20 cellular contexts compared by ENCODE assay signal in genomic region chr13:23671902-23672301, GRCh38.
DNase-seq lines count a peak whose midpoint lies in the region; ATAC-seq and TF ChIP-seq lines count a peak whose summit lies in the region.
"Had no signal": no experiment of that assay in that cellular context is flagged by ENCODE, and none has a peak within 500 bp of the region (broad histone marks: within the 10 kb centered on the region; RNA-seq: fewer than 3 reads in every experiment).

No MANE protein-coding gene starts in this region.

- H3K4me2 ChIP-seq in PC-3 (ENCODE audit: low read length): no peak overlapping the region

- H2AFZ ChIP-seq in PC-3 (ENCODE audit: low read length): no peak overlapping the region

- H3K27me3 ChIP-seq in PC-3 (ENCODE audit: low read length) (no peaks in the 10 kb centered on the region), esophagus squamous epithelium (no peaks in the 10 kb centered on the region)
- H3K27me3 ChIP-seq: ovary, transverse colon had no signal

- peak overlapping the region; percentile 51 to 89 (median 62) for H3K27ac Mint-ChIP-seq in nephron
- no peak overlapping the region for H3K27ac Mint-ChIP-seq in effector memory CD8-positive, alpha-beta T cell
- H3K27ac Mint-ChIP-seq: activated naive CD8-positive, alpha-beta T cell treated with anti-CD3 and anti-CD28 coated beads for 36 hours; CD14-positive monocyte had no signal

- peaks cover 3% of the 10 kb centered on the region for H3F3A ChIP-seq in PC-3 (ENCODE audit: low read length, unreplicated experiment)

- intact Hi-C loops in PC-3 (cut with micrococcal nuclease) (loop anchor here (2.0 to 10.0 kb wide), 3 partner anchors 67 to 197 kb away; no protein-coding TSS in a partner anchor), esophagus squamous epithelium (cut with DNase I) (no loop called here)

- H3K36me3 ChIP-seq in PC-3 (ENCODE audit: low read depth, low read length): no peaks in the 10 kb centered on the region
- peaks cover 0 to 23% (median 0%) of the 10 kb centered on the region in 3 donors for H3K36me3 ChIP-seq in esophagus squamous epithelium
- H3K36me3 ChIP-seq: ovary, transverse colon had no signal

- no peak for ATAC-seq in PC-3
- no peak for ATAC-seq in effector memory CD8-positive, alpha-beta T cell (replicated peaks)
- ATAC-seq: activated T-cell treated with anti-CD3 and anti-CD28 coated beads, Interleukin-2, amount 50 U/mL, for 4 hours had no signal

- H3K9me2 ChIP-seq in PC-3 (replicated peaks; ENCODE audit: low read length): no peaks in the 10 kb centered on the region

- no peak overlapping the region for H3K4me3 Mint-ChIP-seq in nephron
- no peak overlapping the region for H3K4me3 Mint-ChIP-seq in effector memory CD8-positive, alpha-beta T cell
- H3K4me3 Mint-ChIP-seq: activated naive CD8-positive, alpha-beta T cell treated with anti-CD3 and anti-CD28 coated beads for 36 hours; activated T-cell treated with anti-CD3 and anti-CD28 coated beads, Interleukin-2, amount 50 U/mL, for 4 hours; CD14-positive monocyte had no signal

- H3K9me3 Mint-ChIP-seq in nephron: no peaks in the 10 kb centered on the region
- no peaks in the 10 kb centered on the region for H3K9me3 Mint-ChIP-seq in effector memory CD8-positive, alpha-beta T cell
- H3K9me3 Mint-ChIP-seq: activated naive CD8-positive, alpha-beta T cell treated with anti-CD3 and anti-CD28 coated beads for 36 hours; activated T-cell treated with anti-CD3 and anti-CD28 coated beads, Interleukin-2, amount 50 U/mL, for 4 hours had no signal

- POLR2A ChIA-PET in PC-3 (lab: Charles Lee; ENCODE audit: unreplicated experiment): interaction anchor here (0.7 kb wide), 1 partner anchor 53 kb away, joined by 4 read pairs; no protein-coding TSS in a partner anchor

- no peak overlapping the region for H3K4me3 ChIP-seq in PC-3 (ENCODE audit: low read length)
- no peak overlapping the region for H3K4me3 ChIP-seq in esophagus squamous epithelium
- H3K4me3 ChIP-seq: ovary, transverse colon had no signal

- DNase-seq in NCI-H510A treated with DMSO at 0.1 percent for 48 hours (lab: John Stamatoyannopoulos, UW): peak; percentile 12
- DNase-seq in NCI-H510A (lab: John Stamatoyannopoulos, UW): no peak
- DNase-seq in PC-3: peak; percentile 43
- no peak for DNase-seq in esophagus squamous epithelium (lab: John Stamatoyannopoulos, UW)
- DNase-seq in mesenteric fat pad (ENCODE audit: low spot score): no peak
- no peak for DNase-seq in NCI-H2081 (lab: John Stamatoyannopoulos, UW)
- DNase-seq in effector memory CD8-positive, alpha-beta T cell: no peak
- DNase-seq: activated CD4-positive, alpha-beta T cell treated with anti-CD3 and anti-CD28 coated beads, Interleukin-2, amount 50 U/mL, for 48 hours; activated naive CD8-positive, alpha-beta T cell treated with anti-CD3 and anti-CD28 coated beads for 36 hours; activated T-cell treated with anti-CD3 and anti-CD28 coated beads, Interleukin-2, amount 50 U/mL, for 4 hours; DND-41; kidney glomerular epithelial cell; NCI-H187 treated with DMSO at 0.1 percent for 48 hours; ovary; small intestine; stimulated activated naive CD4-positive, alpha-beta T cell; transverse colon had no signal

- H4K20me1 ChIP-seq in PC-3 (ENCODE audit: low read length): no peaks in the 10 kb centered on the region

- H3K27ac ChIP-seq in PC-3 (ENCODE audit: low read length) (peak overlapping the region; percentile 85), esophagus squamous epithelium (peak overlapping the region in 3 of 4 donors; percentile 31 to 61 (median 53))
- H3K27ac ChIP-seq: 22Rv1, ovary had no signal

- TF ChIP-seq CTCF in PC-3 (conservative IDR thresholded peaks at IDR 0.05; ENCODE audit: low read depth, low read length): no peak
- TF ChIP-seq CTCF in esophagus squamous epithelium (IDR thresholded peaks at IDR 0.05): no peak
- no peak for TF ChIP-seq CTCF in nephron (IDR thresholded peaks at IDR 0.05; ENCODE audit: unreplicated experiment in 3 of 3)

- no TSS peak for BruUV-seq in PC-3 (replicated peaks; lab: Mats Ljungman, UMichigan)

- peaks cover 38% of the 10 kb centered on the region for H3K4me1 Mint-ChIP-seq in nephron
- H3K4me1 Mint-ChIP-seq in effector memory CD8-positive, alpha-beta T cell (ENCODE audit: low read depth in 2 of 2): no peaks in the 10 kb centered on the region
- H3K4me1 Mint-ChIP-seq: activated naive CD8-positive, alpha-beta T cell treated with anti-CD3 and anti-CD28 coated beads for 36 hours; CD14-positive monocyte had no signal

- H3K9me3 ChIP-seq in PC-3 (ENCODE audit: low read length): no peaks in the 10 kb centered on the region
- H3K9me3 ChIP-seq in esophagus squamous epithelium: no peaks in the 10 kb centered on the region
- H3K9me3 ChIP-seq: ovary, transverse colon had no signal

- H3K4me1 ChIP-seq in PC-3 (ENCODE audit: insufficient read depth, low read length) (peaks cover 49% of the 10 kb centered on the region), esophagus squamous epithelium (peaks cover 0 to 22% (median 0%) of the 10 kb centered on the region in 3 donors)
- H3K4me1 ChIP-seq: transverse colon had no signal

- H3K79me2 ChIP-seq in PC-3 (ENCODE audit: low read length): no peaks in the 10 kb centered on the region

- WGBS in esophagus squamous epithelium, 2 donors: 58 to 81% methylated on average over 3 of the region's 3 CpGs

- no peak overlapping the region for H3K9ac ChIP-seq in PC-3 (ENCODE audit: low read length)

- CTCF ChIA-PET in PC-3 (lab: Charles Lee): no interaction called here

- H3K36me3 Mint-ChIP-seq in nephron (ENCODE audit: low read depth): peaks cover 58% of the 10 kb centered on the region
- no peaks in the 10 kb centered on the region for H3K36me3 Mint-ChIP-seq in effector memory CD8-positive, alpha-beta T cell (ENCODE audit: insufficient read depth)
- H3K36me3 Mint-ChIP-seq: activated naive CD8-positive, alpha-beta T cell treated with anti-CD3 and anti-CD28 coated beads for 36 hours; CD14-positive monocyte had no signal

- no peak for TF ChIP-seq POLR2A in esophagus squamous epithelium (IDR thresholded peaks at IDR 0.05)

- no peaks in the 10 kb centered on the region for H3K27me3 Mint-ChIP-seq in nephron (ENCODE audit: low read depth)
- peaks cover 31 to 44% of the 10 kb centered on the region in 2 donors for H3K27me3 Mint-ChIP-seq in effector memory CD8-positive, alpha-beta T cell

Comparison
In these comparisons a context has a peak if more than half of its experiments do, and no peak if none do; other contexts are left out.
1. DNase-seq: peak in NCI-H510A treated with DMSO at 0.1 percent for 48 hours (single experiment) and PC-3 (single experiment); none in NCI-H510A (single experiment), esophagus squamous epithelium (single experiment), mesenteric fat pad (single experiment), NCI-H2081 (0 of 2) and effector memory CD8-positive, alpha-beta T cell (0 of 3).
2. H3K27ac Mint-ChIP-seq: peak in nephron (3 of 3); none in effector memory CD8-positive, alpha-beta T cell (0 of 2).